23 cellular contexts compared by ENCODE assay signal in the genomic region with DNA sequence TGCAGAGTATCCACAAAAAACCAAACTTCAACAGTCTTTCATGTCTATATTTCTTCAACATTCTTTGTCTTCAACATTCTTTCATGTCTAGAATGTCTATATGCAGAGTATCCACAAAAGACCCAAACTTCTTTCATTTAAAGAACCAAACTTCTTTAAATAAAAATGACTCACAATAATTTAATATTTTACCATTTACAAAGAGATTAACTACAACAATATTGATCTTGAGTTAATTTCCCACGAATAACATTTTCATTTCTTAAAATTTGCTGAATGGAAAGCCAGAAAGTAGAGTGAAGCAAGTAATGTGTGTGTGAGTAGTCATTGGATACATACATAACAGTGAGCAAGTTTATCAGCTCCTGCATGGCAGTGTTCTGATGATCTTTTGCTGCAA. TPM values are rescaled to one million over a fixed set of nuclear protein-coding genes. Genes with fewer than 3 reads are reported as not detected.
"Had no signal": no experiment of that assay in that cellular context is flagged by ENCODE, and none has a peak within 500 bp of the region (broad histone marks: within the 10 kb centered on the region; RNA-seq: fewer than 3 reads in every experiment).

Gene DAOA (plus strand): TSS at position 301 of the 400 bp plus-strand sequence.

- H3K9me3 ChIP-seq: colonic mucosa, gastroesophageal sphincter, prostate gland, right lobe of liver had no signal

- H3K27ac Mint-ChIP-seq: natural killer cell treated with Interleukin-12 subunit alpha and Interleukin-12 subunit beta and Interleukin-15 and Interleukin-18, amount 100 ng/mL, for 72 hours; stimulated activated memory B cell treated with anti-CD40 and anti-IgM and Interleukin-4, amounts not matched to agents 10 μg/mL and 1 μg/mL and 100 μg/mL, for 72 hours; stimulated activated naive CD8-positive, alpha-beta T cell treated with anti-CD3 and anti-CD28 coated beads, Interleukin-15, amount 100 ng/mL, for 72 hours; type B pancreatic cell had no signal

- H2AFZ ChIP-seq: parathyroid adenoma had no signal

- H3K79me2 ChIP-seq: parathyroid adenoma had no signal

- DNase-seq: caudate nucleus; colonic mucosa; dermis blood vessel endothelial cell; effector CD4-positive, alpha-beta T cell; left colon; left ventricle myocardium superior; right lobe of liver; stimulated activated CD4-positive, alpha-beta T cell treated with anti-CD3 and anti-CD28 coated beads, Interleukin-4, amount 100 ng/mL, for 1 hour; stimulated activated naive CD8-positive, alpha-beta T cell treated with anti-CD3 and anti-CD28 coated beads, Interleukin-15, amount 100 ng/mL, for 72 hours; substantia nigra had no signal

- ATAC-seq: gastroesophageal sphincter; left colon; left ventricle myocardium superior; natural killer cell treated with Interleukin-12 subunit alpha and Interleukin-12 subunit beta and Interleukin-15 and Interleukin-18, amount 100 ng/mL, for 72 hours; stimulated activated memory B cell treated with anti-CD40 and anti-IgM and Interleukin-4, amounts not matched to agents 10 μg/mL and 1 μg/mL and 100 μg/mL, for 72 hours; stimulated activated naive CD8-positive, alpha-beta T cell treated with anti-CD3 and anti-CD28 coated beads, Interleukin-15, amount 100 ng/mL, for 72 hours had no signal

- H3K9ac ChIP-seq: parathyroid adenoma had no signal

- H3K36me3 ChIP-seq: colonic mucosa, gastroesophageal sphincter, prostate gland, right lobe of liver had no signal

- H3K4me1 Mint-ChIP-seq: stimulated activated memory B cell treated with anti-CD40 and anti-IgM and Interleukin-4, amounts not matched to agents 10 μg/mL and 1 μg/mL and 100 μg/mL, for 72 hours; stimulated activated naive CD8-positive, alpha-beta T cell treated with anti-CD3 and anti-CD28 coated beads, Interleukin-15, amount 100 ng/mL, for 72 hours had no signal

- H3K27ac ChIP-seq: colonic mucosa, gastroesophageal sphincter, parathyroid adenoma, prostate gland, right lobe of liver had no signal

- H3K9me3 Mint-ChIP-seq: natural killer cell treated with Interleukin-12 subunit alpha and Interleukin-12 subunit beta and Interleukin-15 and Interleukin-18, amount 100 ng/mL, for 72 hours; stimulated activated memory B cell treated with anti-CD40 and anti-IgM and Interleukin-4, amounts not matched to agents 10 μg/mL and 1 μg/mL and 100 μg/mL, for 72 hours; stimulated activated naive CD8-positive, alpha-beta T cell treated with anti-CD3 and anti-CD28 coated beads, Interleukin-15, amount 100 ng/mL, for 72 hours; type B pancreatic cell had no signal

- H3K4me3 Mint-ChIP-seq: natural killer cell treated with Interleukin-12 subunit alpha and Interleukin-12 subunit beta and Interleukin-15 and Interleukin-18, amount 100 ng/mL, for 72 hours; stimulated activated memory B cell treated with anti-CD40 and anti-IgM and Interleukin-4, amounts not matched to agents 10 μg/mL and 1 μg/mL and 100 μg/mL, for 72 hours; stimulated activated naive CD8-positive, alpha-beta T cell treated with anti-CD3 and anti-CD28 coated beads, Interleukin-15, amount 100 ng/mL, for 72 hours; type B pancreatic cell had no signal

- H3K27me3 ChIP-seq: colonic mucosa, gastroesophageal sphincter, right lobe of liver had no signal

- H3K36me3 Mint-ChIP-seq: natural killer cell treated with Interleukin-12 subunit alpha and Interleukin-12 subunit beta and Interleukin-15 and Interleukin-18, amount 100 ng/mL, for 72 hours; stimulated activated memory B cell treated with anti-CD40 and anti-IgM and Interleukin-4, amounts not matched to agents 10 μg/mL and 1 μg/mL and 100 μg/mL, for 72 hours; type B pancreatic cell had no signal

- H3K4me1 ChIP-seq: colonic mucosa, gastroesophageal sphincter, parathyroid adenoma, prostate gland, right lobe of liver had no signal

- H3K27me3 Mint-ChIP-seq: natural killer cell treated with Interleukin-12 subunit alpha and Interleukin-12 subunit beta and Interleukin-15 and Interleukin-18, amount 100 ng/mL, for 72 hours; stimulated activated memory B cell treated with anti-CD40 and anti-IgM and Interleukin-4, amounts not matched to agents 10 μg/mL and 1 μg/mL and 100 μg/mL, for 72 hours; stimulated activated naive CD8-positive, alpha-beta T cell treated with anti-CD3 and anti-CD28 coated beads, Interleukin-15, amount 100 ng/mL, for 72 hours; type B pancreatic cell had no signal

- H3K4me3 ChIP-seq: colonic mucosa, gastroesophageal sphincter, prostate gland, right lobe of liver had no signal

RNA-seq across cellular contexts. Expression of gene DAOA, which starts in this region (rescaled TPM):
- total RNA-seq: cerebellum; colonic mucosa; dermis blood vessel endothelial cell; esophagus mucosa; fibroblast of lung; gastroesophageal sphincter; kidney epithelial cell; left colon; left ventricle myocardium superior; lung microvascular endothelial cell; natural killer cell treated with Interleukin-12 subunit alpha and Interleukin-12 subunit beta and Interleukin-15 and Interleukin-18, amount 100 ng/mL, for 72 hours; omental fat pad; prostate gland; renal cortical epithelial cell; right lobe of liver had no signal
